7 cellular contexts compared by ENCODE assay signal in genomic region chr5:39424751-39425524, GRCh38. TPM values are rescaled to one million over a fixed set of nuclear protein-coding genes. Genes with fewer than 3 reads are reported as not detected.
DNase-seq lines count a peak whose midpoint lies in the region; ATAC-seq lines count a peak whose summit lies in the region.

Gene DAB2, minus strand, starts transcription at chr5:39424980. Its CDS starts 30,660 bp downstream, at chr5:39394320.

- no peaks in the 10 kb centered on the region for H3K36me3 Mint-ChIP-seq in activated CD4-positive, alpha-beta memory T cell treated with anti-CD3 and anti-CD28 coated beads for 36 hours

- POLR2A ChIA-PET in activated CD4-positive, alpha-beta memory T cell treated with anti-CD3 and anti-CD28 coated beads for 36 hours (lab: Charles Lee), result no interaction called here

- peak within 1 kb of the TSS; percentile 72 for H3K4me3 Mint-ChIP-seq in activated CD4-positive, alpha-beta memory T cell treated with anti-CD3 and anti-CD28 coated beads for 36 hours

- DNase-seq in NCI-H1048 (lab: John Stamatoyannopoulos, UW) (peak; percentile 49), ecto neural progenitor cell (ENCODE audit: low spot score) (peak; percentile 91), left lobe of liver (ENCODE audit: low spot score) (peak; percentile 64), NAMALWA (ENCODE audit: low spot score) (no peak)
- DNase-seq in activated CD4-positive, alpha-beta memory T cell treated with anti-CD3 and anti-CD28 coated beads for 36 hours, result peak; percentile 50
- DNase-seq in stimulated activated CD4-positive, alpha-beta T cell treated with anti-CD3 and anti-CD28 coated beads, Interleukin-2, amount 100 ng/mL, for 4 hours (ENCODE audit: low read depth), result peak; percentile 2

- H3K4me1 Mint-ChIP-seq in activated CD4-positive, alpha-beta memory T cell treated with anti-CD3 and anti-CD28 coated beads for 36 hours (ENCODE audit: low read depth), result peaks cover 4% of the 10 kb centered on the region

- intact Hi-C loops in activated CD4-positive, alpha-beta memory T cell treated with anti-CD3 and anti-CD28 coated beads for 36 hours (cut with micrococcal nuclease), result no loop called here

- no peak within 1 kb of the TSS for H3K27ac Mint-ChIP-seq in activated CD4-positive, alpha-beta memory T cell treated with anti-CD3 and anti-CD28 coated beads for 36 hours

- ATAC-seq in GM19351 (IDR thresholded peaks at IDR 0.05; ENCODE audit: unreplicated experiment) (peak; percentile 54), left lobe of liver (peak; percentile 82)

- H3K9me3 Mint-ChIP-seq in activated CD4-positive, alpha-beta memory T cell treated with anti-CD3 and anti-CD28 coated beads for 36 hours, result no peaks in the 10 kb centered on the region

- CTCF ChIA-PET in activated CD4-positive, alpha-beta memory T cell treated with anti-CD3 and anti-CD28 coated beads for 36 hours (lab: Charles Lee), result interaction anchor here (0.6 to 1.5 kb wide), 5 partner anchors 10 to 344 kb away, joined by 3 to 15 read pairs (median 3); no protein-coding TSS in a partner anchor

- H3K27me3 Mint-ChIP-seq in activated CD4-positive, alpha-beta memory T cell treated with anti-CD3 and anti-CD28 coated beads for 36 hours, result peaks cover 35% of the 10 kb centered on the region

RNA-seq across cellular contexts. Expression of gene DAB2, which starts in this region (rescaled TPM):
- not detected for total RNA-seq in activated CD4-positive, alpha-beta memory T cell treated with anti-CD3 and anti-CD28 coated beads for 36 hours
- total RNA-seq in left lobe of liver, result 7.6 TPM

Comparison
In these comparisons a context has a peak if more than half of its experiments do, and no peak if none do; other contexts are left out.
1. Peak in DNase-seq in activated CD4-positive, alpha-beta memory T cell treated with anti-CD3 and anti-CD28 coated beads for 36 hours; RNA of the gene not detected or under 1 TPM.